ENCODE assay signal across 8 cellular contexts in genomic region chr11:64864135-64864472, GRCh38. TPM values are rescaled to one million over a fixed set of nuclear protein-coding genes. Genes with fewer than 3 reads are reported as not detected.
DNase-seq lines count a peak whose midpoint lies in the region; ATAC-seq and TF ChIP-seq lines count a peak whose summit lies in the region.

No MANE protein-coding gene starts in this region.

- peak overlapping the region; percentile 64 to 70 for H3K9ac ChIP-seq in colonic mucosa (ENCODE audit: low read depth in 2 of 2, low read length in 2 of 2)

- H3K9me3 ChIP-seq in colonic mucosa = no peaks in the 10 kb centered on the region
- no peaks in the 10 kb centered on the region for H3K9me3 ChIP-seq in muscle layer of duodenum (ENCODE audit: control insufficient read depth in 1 of 2, low read length in 2 of 2)

- 27% methylated on average over 9 of the region's 9 CpGs for WGBS in urinary bladder

- no peak for DNase-seq in activated naive CD4-positive, alpha-beta T cell treated with anti-CD3 and anti-CD28 coated beads for 36 hours
- DNase-seq in activated naive CD4-positive, alpha-beta T cell treated with Interleukin-2 at 50 U/mL for 16 hours = no peak
- DNase-seq in colonic mucosa = no peak
- no peak for DNase-seq in NCI-H526 (lab: John Stamatoyannopoulos, UW)

- no peaks in the 10 kb centered on the region for H3K27me3 Mint-ChIP-seq in activated naive CD4-positive, alpha-beta T cell treated with anti-CD3 and anti-CD28 coated beads for 36 hours (ENCODE audit: low read depth)

- intact Hi-C loops in activated naive CD4-positive, alpha-beta T cell treated with anti-CD3 and anti-CD28 coated beads for 36 hours (cut with micrococcal nuclease) = loop anchor here (2.0 to 10.0 kb wide), 2 partner anchors 53 to 631 kb away; partner anchors contain the start of genes ATG2A and MALAT1
- intact Hi-C loops in colonic mucosa (cut with DNase I) = no loop called here

- H3K27me3 ChIP-seq in colonic mucosa (no peaks in the 10 kb centered on the region), muscle layer of duodenum (ENCODE audit: low read depth, low read length) (no peaks in the 10 kb centered on the region)

- H3K27ac ChIP-seq in colonic mucosa (peak overlapping the region; percentile 75), muscle layer of duodenum (ENCODE audit: low read length) (peak overlapping the region; percentile 95), urinary bladder (ENCODE audit: low read depth) (peak overlapping the region; percentile 62)

- peak overlapping the region; percentile 56 for H3K4me3 Mint-ChIP-seq in activated naive CD4-positive, alpha-beta T cell treated with anti-CD3 and anti-CD28 coated beads for 36 hours

- peaks cover 6% of the 10 kb centered on the region for H3K9me3 Mint-ChIP-seq in activated naive CD4-positive, alpha-beta T cell treated with anti-CD3 and anti-CD28 coated beads for 36 hours

- H3K4me1 Mint-ChIP-seq in activated naive CD4-positive, alpha-beta T cell treated with anti-CD3 and anti-CD28 coated beads for 36 hours (ENCODE audit: low read depth) = peaks cover 95% of the 10 kb centered on the region

- H3K4me1 ChIP-seq in colonic mucosa (peaks cover 25% of the 10 kb centered on the region), muscle layer of duodenum (ENCODE audit: control insufficient read depth in 1 of 2, insufficient read depth in 2 of 2, low read length in 2 of 2) (peaks cover 32 to 65% of the 10 kb centered on the region in 2 donors), urinary bladder (ENCODE audit: insufficient read depth) (no peaks in the 10 kb centered on the region)

- no peak for ATAC-seq in GM21737 (IDR thresholded peaks at IDR 0.05; ENCODE audit: unreplicated experiment)
- ATAC-seq in HG03108 (IDR thresholded peaks at IDR 0.05; ENCODE audit: unreplicated experiment) = no peak

- H3K36me3 ChIP-seq in colonic mucosa (peaks cover 6% of the 10 kb centered on the region), muscle layer of duodenum (ENCODE audit: control insufficient read depth in 1 of 2, insufficient read depth in 2 of 2, low read length in 2 of 2) (peaks cover 6 to 8% of the 10 kb centered on the region in 2 donors), urinary bladder (ENCODE audit: insufficient read depth) (no peaks in the 10 kb centered on the region)

- H3K36me3 Mint-ChIP-seq in activated naive CD4-positive, alpha-beta T cell treated with anti-CD3 and anti-CD28 coated beads for 36 hours (ENCODE audit: low read depth) = peaks cover 40% of the 10 kb centered on the region

- peak overlapping the region; percentile 97 for H3K27ac Mint-ChIP-seq in activated naive CD4-positive, alpha-beta T cell treated with anti-CD3 and anti-CD28 coated beads for 36 hours

- no peak for TF ChIP-seq CTCF in colonic mucosa (IDR thresholded peaks at IDR 0.05)

- H3K4me3 ChIP-seq in colonic mucosa = no peak overlapping the region
- H3K4me3 ChIP-seq in muscle layer of duodenum (ENCODE audit: low read depth in 1 of 2, low read length in 2 of 2) = peak overlapping the region; percentile 3 to 51
- no peak overlapping the region for H3K4me3 ChIP-seq in urinary bladder (ENCODE audit: low read depth, low read length)

- CTCF ChIA-PET in activated naive CD4-positive, alpha-beta T cell treated with anti-CD3 and anti-CD28 coated beads for 36 hours (lab: Charles Lee) = interaction anchor here (16.2 to 32.9 kb wide), 2 partner anchors 14 to 23 kb away, joined by 288 to 992 read pairs; partner anchors contain the start of genes CDC42BPG and EHD1

RNA-seq across cellular contexts. Expression of gene EHD1, which starts 14.3 kb away (rescaled TPM):
- 100 to 1,000 TPM; 124 to 132 TPM for total RNA-seq in activated naive CD4-positive, alpha-beta T cell treated with anti-CD3 and anti-CD28 coated beads for 36 hours
- total RNA-seq in colonic mucosa (10 to 100 TPM; 66.5 to 72.3 TPM), urinary bladder (31.3 TPM)
- polyA plus RNA-seq in urinary bladder = 50.5 TPM

RNA-seq across cellular contexts. Expression of gene CDC42BPG, which starts 19.7 kb away (rescaled TPM):
- total RNA-seq in activated naive CD4-positive, alpha-beta T cell treated with anti-CD3 and anti-CD28 coated beads for 36 hours = under 1 TPM; 0.32 to 0.41 TPM
- total RNA-seq in colonic mucosa (10 to 100 TPM; 29.3 to 41.6 TPM), urinary bladder (4.3 TPM)
- 3.2 TPM for polyA plus RNA-seq in urinary bladder

RNA-seq across cellular contexts. Expression of gene ATG2A, which starts 52.9 kb away (rescaled TPM):
- 10 to 100 TPM; 15.1 to 16.3 TPM for total RNA-seq in activated naive CD4-positive, alpha-beta T cell treated with anti-CD3 and anti-CD28 coated beads for 36 hours
- total RNA-seq in colonic mucosa = 10 to 100 TPM; 30.6 to 32.8 TPM
- total RNA-seq in urinary bladder = 7.6 TPM
- 21.4 TPM for polyA plus RNA-seq in urinary bladder

RNA-seq across cellular contexts. Expression of gene MEN1, which starts 53.8 kb away (rescaled TPM):
- 10 to 100 TPM; 23.9 TPM for total RNA-seq in activated naive CD4-positive, alpha-beta T cell treated with anti-CD3 and anti-CD28 coated beads for 36 hours
- 10 to 100 TPM; 21.1 to 45.5 TPM for total RNA-seq in colonic mucosa
- total RNA-seq in urinary bladder = 11.3 TPM
- 17.4 TPM for polyA plus RNA-seq in urinary bladder

Comparison
In these comparisons a context has a peak if more than half of its experiments do, and no peak if none do; other contexts are left out.
1. H3K4me3 ChIP-seq: peak in muscle layer of duodenum (2 of 2); none in colonic mucosa (single experiment) and urinary bladder (single experiment).
2. Peak in every context shown above with its lines, with median percentiles within 50 percentile points of each other: H3K27ac ChIP-seq.